ENCODE assay signal across 1 cellular context in genomic region chr1:159900086-159900680, GRCh38.
TF ChIP-seq lines count a peak whose summit lies in the region.

A gene with protein sequence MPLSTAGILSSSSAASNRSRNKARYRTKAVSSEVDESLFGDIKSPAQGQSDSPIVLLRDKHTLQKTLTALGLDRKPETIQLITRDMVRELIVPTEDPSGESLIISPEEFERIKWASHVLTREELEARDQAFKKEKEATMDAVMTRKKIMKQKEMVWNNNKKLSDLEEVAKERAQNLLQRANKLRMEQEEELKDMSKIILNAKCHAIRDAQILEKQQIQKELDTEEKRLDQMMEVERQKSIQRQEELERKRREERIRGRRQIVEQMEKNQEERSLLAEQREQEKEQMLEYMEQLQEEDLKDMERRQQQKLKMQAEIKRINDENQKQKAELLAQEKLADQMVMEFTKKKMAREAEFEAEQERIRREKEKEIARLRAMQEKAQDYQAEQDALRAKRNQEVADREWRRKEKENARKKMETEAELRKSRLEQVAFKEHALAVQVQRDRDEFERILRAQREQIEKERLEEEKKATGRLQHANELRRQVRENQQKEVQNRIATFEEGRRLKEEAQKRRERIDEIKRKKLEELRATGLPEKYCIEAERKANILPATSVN (minus strand): TSS chr1:159900165. CDS start chr1:159900098, 67 bp downstream.

TF ChIP-seq in HepG2, 621 proteins besides CTCF, POLR2A, EP300 and RAD21 (continued from another document):
- TF ChIP-seq, protein P1, sequence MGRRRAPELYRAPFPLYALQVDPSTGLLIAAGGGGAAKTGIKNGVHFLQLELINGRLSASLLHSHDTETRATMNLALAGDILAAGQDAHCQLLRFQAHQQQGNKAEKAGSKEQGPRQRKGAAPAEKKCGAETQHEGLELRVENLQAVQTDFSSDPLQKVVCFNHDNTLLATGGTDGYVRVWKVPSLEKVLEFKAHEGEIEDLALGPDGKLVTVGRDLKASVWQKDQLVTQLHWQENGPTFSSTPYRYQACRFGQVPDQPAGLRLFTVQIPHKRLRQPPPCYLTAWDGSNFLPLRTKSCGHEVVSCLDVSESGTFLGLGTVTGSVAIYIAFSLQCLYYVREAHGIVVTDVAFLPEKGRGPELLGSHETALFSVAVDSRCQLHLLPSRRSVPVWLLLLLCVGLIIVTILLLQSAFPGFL (CRISPR knock-in tag; IDR thresholded peaks at IDR 0.05), result no peak
- TF ChIP-seq, protein P2, sequence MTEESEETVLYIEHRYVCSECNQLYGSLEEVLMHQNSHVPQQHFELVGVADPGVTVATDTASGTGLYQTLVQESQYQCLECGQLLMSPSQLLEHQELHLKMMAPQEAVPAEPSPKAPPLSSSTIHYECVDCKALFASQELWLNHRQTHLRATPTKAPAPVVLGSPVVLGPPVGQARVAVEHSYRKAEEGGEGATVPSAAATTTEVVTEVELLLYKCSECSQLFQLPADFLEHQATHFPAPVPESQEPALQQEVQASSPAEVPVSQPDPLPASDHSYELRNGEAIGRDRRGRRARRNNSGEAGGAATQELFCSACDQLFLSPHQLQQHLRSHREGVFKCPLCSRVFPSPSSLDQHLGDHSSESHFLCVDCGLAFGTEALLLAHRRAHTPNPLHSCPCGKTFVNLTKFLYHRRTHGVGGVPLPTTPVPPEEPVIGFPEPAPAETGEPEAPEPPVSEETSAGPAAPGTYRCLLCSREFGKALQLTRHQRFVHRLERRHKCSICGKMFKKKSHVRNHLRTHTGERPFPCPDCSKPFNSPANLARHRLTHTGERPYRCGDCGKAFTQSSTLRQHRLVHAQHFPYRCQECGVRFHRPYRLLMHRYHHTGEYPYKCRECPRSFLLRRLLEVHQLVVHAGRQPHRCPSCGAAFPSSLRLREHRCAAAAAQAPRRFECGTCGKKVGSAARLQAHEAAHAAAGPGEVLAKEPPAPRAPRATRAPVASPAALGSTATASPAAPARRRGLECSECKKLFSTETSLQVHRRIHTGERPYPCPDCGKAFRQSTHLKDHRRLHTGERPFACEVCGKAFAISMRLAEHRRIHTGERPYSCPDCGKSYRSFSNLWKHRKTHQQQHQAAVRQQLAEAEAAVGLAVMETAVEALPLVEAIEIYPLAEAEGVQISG (CRISPR knock-in tag; IDR thresholded peaks at IDR 0.05), result no peak
- TF ChIP-seq YEATS2 (CRISPR knock-in tag; IDR thresholded peaks at IDR 0.05; ENCODE audit: borderline replicate concordance) (no peak), ZNF496 (CRISPR knock-in tag; IDR thresholded peaks at IDR 0.05; ENCODE audit: insufficient replicate concordance) (no peak), DNMT3B (CRISPR knock-in tag; conservative IDR thresholded peaks at IDR 0.05) (no peak), ZFP41 (CRISPR knock-in tag; IDR thresholded peaks at IDR 0.05; ENCODE audit: borderline replicate concordance) (no peak), HOXA9 (CRISPR knock-in tag; IDR thresholded peaks at IDR 0.05; ENCODE audit: borderline replicate concordance) (no peak), GATA4 (IDR thresholded peaks at IDR 0.05; ENCODE audit: borderline replicate concordance, low read depth) (no peak)
